In the genomic region with DNA sequence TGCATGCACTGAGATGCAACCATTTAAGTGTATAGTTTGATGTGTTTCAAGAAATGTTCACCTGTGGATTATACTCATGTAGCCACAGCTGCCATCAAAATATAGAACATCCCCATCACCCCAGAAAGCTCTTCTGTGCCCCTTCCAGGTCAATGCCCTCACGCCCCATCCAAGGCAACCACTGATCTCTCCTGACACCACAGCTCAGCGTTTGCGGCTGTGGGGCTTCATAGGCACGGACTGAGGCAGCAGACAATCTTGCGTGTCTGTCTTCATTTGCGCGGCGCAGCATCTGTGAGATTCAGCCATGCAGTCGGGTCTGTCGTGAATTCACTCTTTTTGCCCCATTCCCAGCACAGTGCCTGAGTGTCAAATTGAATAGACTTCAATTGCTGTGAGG, we compare ENCODE assay signal across 24 cellular contexts.
"Had no signal": no experiment of that assay in that cellular context is flagged by ENCODE, and none has a peak within 500 bp of the region (broad histone marks: within the 10 kb centered on the region; RNA-seq: fewer than 3 reads in every experiment).

No MANE protein-coding gene starts in this region.

- H3K9me3 ChIP-seq: MG63 had no signal

- H3K4me3 ChIP-seq: cardiac muscle cell, MG63 had no signal

- H3K36me3 ChIP-seq: cardiac muscle cell, MG63 had no signal

- H3K27me3 ChIP-seq: MG63 had no signal

- ATAC-seq: activated CD4-positive, CD25-positive, alpha-beta regulatory T cell treated with anti-CD3 and anti-CD28 coated beads, Interleukin-2, amount 50 U/mL, for 24 hours; activated CD8-positive, alpha-beta memory T cell treated with anti-CD3 and anti-CD28 coated beads, Interleukin-2, amount 10 ng/mL, durations not matched to agents 7 days and 5 days; activated T-helper 17 cell treated with anti-CD3 and anti-CD28 coated beads, Interleukin-2, amount 50 U/mL, for 72 hours; T-helper 17 cell had no signal

- DNase-seq: activated CD4-positive, alpha-beta T cell treated with anti-CD3 and anti-CD28 coated beads for 4 hours; activated CD4-positive, alpha-beta T cell treated with anti-CD3 and anti-CD28 coated beads, Interleukin-2, amount 50 U/mL, for 48 hours; activated CD8-positive, alpha-beta memory T cell treated with anti-CD3 and anti-CD28 coated beads, Interleukin-2, amount 10 ng/mL, durations not matched to agents 7 days and 5 days; activated gamma-delta T cell; activated naive CD4-positive, alpha-beta T cell treated with anti-CD3 and anti-CD28 coated beads for 36 hours; activated T-cell treated with anti-CD3 and anti-CD28 coated beads for 4 hours; activated T-cell treated with anti-CD3 and anti-CD28 coated beads, Interleukin-2, amount 50 U/mL, for 48 hours; amygdala; MG63; MV-4-11; NCI-H1092 treated with DMSO at 0.1 percent for 48 hours; NCI-H1417 treated with DMSO at 0.1 percent for 48 hours; NCI-H1694 treated with DMSO at 0.1 percent for 48 hours; NCI-H2029 treated with DMSO at 0.1 percent for 48 hours; NCI-H345; NCI-H510A; NCI-H526 treated with DMSO at 0.1 percent for 48 hours; NCI-H82; SIG-M5; T-helper 17 cell; T1000 had no signal

- H3K27ac ChIP-seq: cardiac muscle cell had no signal
